ENCODE assay signal across 9 cellular contexts in the genomic region with DNA sequence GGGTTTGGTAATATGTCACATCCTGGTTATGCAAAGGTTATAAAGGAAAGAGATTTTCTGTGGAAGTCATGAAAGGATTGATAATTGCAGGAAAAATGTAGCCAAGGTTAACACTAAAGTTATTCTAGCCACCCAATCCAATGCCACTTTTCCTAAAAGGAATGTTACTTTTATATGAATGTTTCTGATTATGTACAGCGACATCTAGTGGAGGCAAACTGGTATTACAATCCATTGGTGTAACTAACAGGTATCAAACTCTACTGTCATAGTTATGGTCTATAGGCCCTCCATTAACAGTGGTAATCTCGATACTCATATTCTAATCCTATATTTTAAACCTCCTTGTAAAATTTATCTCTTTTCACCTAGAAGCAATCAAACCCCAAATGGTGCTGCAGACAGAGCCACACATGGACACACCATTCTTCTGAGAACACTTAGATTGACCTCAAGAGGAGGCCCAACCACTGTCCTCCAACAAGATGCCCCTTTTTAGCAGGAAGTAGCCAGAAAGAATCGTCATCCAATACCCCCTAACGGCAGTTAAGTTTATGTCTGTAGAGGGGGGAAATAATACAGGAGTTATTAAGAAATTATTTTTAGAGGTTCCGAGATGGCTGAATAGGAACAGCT.
A peak's percentile ranks its signal among the peaks of the same experiment; 100 is the strongest.
DNase-seq lines count a peak whose midpoint lies in the region; ATAC-seq and TF ChIP-seq lines count a peak whose summit lies in the region.
"Had no signal": no experiment of that assay in that cellular context is flagged by ENCODE, and none has a peak within 500 bp of the region (broad histone marks: within the 10 kb centered on the region; RNA-seq: fewer than 3 reads in every experiment).

No MANE protein-coding gene starts in this region.

- H3K27me3 ChIP-seq in CD4-positive, CD25-positive, alpha-beta regulatory T cell (ENCODE audit: control insufficient read depth, insufficient read depth, low read length), result no peaks in the 10 kb centered on the region

- H3K4me1 ChIP-seq in CD4-positive, CD25-positive, alpha-beta regulatory T cell (ENCODE audit: control insufficient read depth, insufficient read depth, low read length, poor library complexity, severe bottlenecking), result no peaks in the 10 kb centered on the region

- H3K27ac Mint-ChIP-seq in CD4-positive, CD25-positive, alpha-beta regulatory T cell, result no peak overlapping the region
- H3K27ac Mint-ChIP-seq: naive thymus-derived CD8-positive, alpha-beta T cell had no signal

- no peaks in the 10 kb centered on the region for H3K9me3 ChIP-seq in CD4-positive, CD25-positive, alpha-beta regulatory T cell (ENCODE audit: control insufficient read depth in 2 of 2, low read length in 2 of 2)

- H3K4me1 Mint-ChIP-seq in CD4-positive, CD25-positive, alpha-beta regulatory T cell, result no peaks in the 10 kb centered on the region
- H3K4me1 Mint-ChIP-seq: naive thymus-derived CD8-positive, alpha-beta T cell had no signal

- peaks cover 4% of the 10 kb centered on the region for H3K27me3 Mint-ChIP-seq in CD4-positive, CD25-positive, alpha-beta regulatory T cell

- H3K4me3 ChIP-seq in CD4-positive, CD25-positive, alpha-beta regulatory T cell (ENCODE audit: low read depth, low read length), result no peak overlapping the region
- no peak overlapping the region for H3K4me3 ChIP-seq in cardiac fibroblast (replicated peaks in 1 of 2; ENCODE audit: low read depth in 2 of 2, low read length in 2 of 2)

- TF ChIP-seq CTCF in GM20000 (IDR thresholded peaks at IDR 0.05; ENCODE audit: extremely low read depth, missing control alignments), result peak; percentile 52
- TF ChIP-seq CTCF in cardiac fibroblast (IDR thresholded peaks at IDR 0.05; ENCODE audit: low read depth, low read length), result peak; percentile 63

- no peak overlapping the region for H3K27ac ChIP-seq in CD4-positive, CD25-positive, alpha-beta regulatory T cell (ENCODE audit: insufficient read depth, low read length, poor library complexity, severe bottlenecking)

- peaks cover 0 to 10% (median 3%) of the 10 kb centered on the region in 7 donors for H3K9me3 Mint-ChIP-seq in CD4-positive, CD25-positive, alpha-beta regulatory T cell

- no peaks in the 10 kb centered on the region for H3K36me3 ChIP-seq in CD4-positive, CD25-positive, alpha-beta regulatory T cell (ENCODE audit: control insufficient read depth, insufficient read depth, low read length)

- peak in 2 of 3 donors; percentile 30 to 38 for DNase-seq in CD4-positive, CD25-positive, alpha-beta regulatory T cell
- DNase-seq in GM20000 (ENCODE audit: low spot score) (peak; percentile 17), NCI-H526 (lab: John Stamatoyannopoulos, UW) (peak; percentile 23 to 76), cardiac fibroblast (ENCODE audit: low read depth in 2 of 2) (peak; percentile 63 to 71), medulla oblongata (ENCODE audit: extremely low spot score) (peak; percentile 65), hepatic stellate cell (ENCODE audit: low spot score) (no peak)

- no peaks in the 10 kb centered on the region for H3K36me3 Mint-ChIP-seq in CD4-positive, CD25-positive, alpha-beta regulatory T cell

- ATAC-seq in CD4-positive, CD25-positive, alpha-beta regulatory T cell (ENCODE audit: low read depth in 2 of 2), result no peak
- ATAC-seq in GM21825 (IDR thresholded peaks at IDR 0.05; ENCODE audit: unreplicated experiment) (no peak), GM21786 (IDR thresholded peaks at IDR 0.05; ENCODE audit: unreplicated experiment) (no peak)
- ATAC-seq: naive thymus-derived CD8-positive, alpha-beta T cell had no signal

- H3K4me3 Mint-ChIP-seq in CD4-positive, CD25-positive, alpha-beta regulatory T cell, result no peak overlapping the region
- H3K4me3 Mint-ChIP-seq: naive thymus-derived CD8-positive, alpha-beta T cell had no signal
